ENCODE assay signal across 15 cellular contexts in the genomic region with DNA sequence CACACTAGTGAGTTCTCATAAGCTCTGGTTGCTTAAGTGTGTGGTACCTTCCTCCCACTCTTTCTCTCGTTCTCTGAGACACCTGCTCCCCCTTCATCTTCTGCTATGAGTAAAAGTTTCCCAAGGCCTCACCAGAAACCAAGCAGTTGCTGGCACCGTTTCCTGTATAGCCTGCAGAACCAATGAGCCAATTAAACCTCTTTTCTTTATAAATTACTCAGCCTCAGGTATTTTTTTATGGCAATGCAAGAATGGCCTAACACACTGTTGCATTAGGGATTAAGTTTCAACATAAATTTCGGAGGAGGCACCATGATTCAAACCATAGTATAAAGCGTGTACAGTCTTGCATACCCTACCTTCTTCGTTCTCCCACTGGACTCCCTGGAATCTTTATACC.
"Had no signal": no experiment of that assay in that cellular context is flagged by ENCODE, and none has a peak within 500 bp of the region (broad histone marks: within the 10 kb centered on the region; RNA-seq: fewer than 3 reads in every experiment).

No MANE protein-coding gene starts in this region.

- H3K9me3 ChIP-seq: gastrocnemius medialis, psoas muscle, right lobe of liver, SJCRH30, thoracic aorta had no signal

- ATAC-seq: gastrocnemius medialis, heart right ventricle, left lobe of liver, psoas muscle, right lobe of liver had no signal

- H3K4me1 ChIP-seq: gastrocnemius medialis, heart right ventricle, psoas muscle, right lobe of liver, SJCRH30 had no signal

- H3K36me3 ChIP-seq: gastrocnemius medialis, heart right ventricle, right lobe of liver, thoracic aorta had no signal

- H3K27ac ChIP-seq: gastrocnemius medialis, heart right ventricle, psoas muscle, right lobe of liver, SJCRH30, thoracic aorta had no signal

- DNase-seq: activated CD4-positive, CD25-positive, alpha-beta regulatory T cell treated with anti-CD3 and anti-CD28 coated beads, Interleukin-2, amount 50 U/mL, for 72 hours; activated naive CD8-positive, alpha-beta T cell treated with anti-CD3 and anti-CD28 coated beads, Interleukin-2, amount 10 ng/mL, durations not matched to agents 7 days and 5 days; aorta; gastrocnemius medialis; heart right ventricle; mesenchymal stem cell; psoas muscle; right lobe of liver; SJCRH30; stimulated activated naive CD4-positive, alpha-beta T cell had no signal

- FAIRE-seq: colon, islet of Langerhans had no signal

- H3K36me3 Mint-ChIP-seq: activated naive CD8-positive, alpha-beta T cell treated with anti-CD3 and anti-CD28 coated beads, Interleukin-2, amount 10 ng/mL, durations not matched to agents 7 days and 5 days had no signal

- H3K4me3 Mint-ChIP-seq: activated naive CD8-positive, alpha-beta T cell treated with anti-CD3 and anti-CD28 coated beads, Interleukin-2, amount 10 ng/mL, durations not matched to agents 7 days and 5 days; nephron had no signal

- H3K4me3 ChIP-seq: gastrocnemius medialis, heart right ventricle, psoas muscle, right lobe of liver, SJCRH30, thoracic aorta had no signal

- H3K27ac Mint-ChIP-seq: activated naive CD8-positive, alpha-beta T cell treated with anti-CD3 and anti-CD28 coated beads, Interleukin-2, amount 10 ng/mL, durations not matched to agents 7 days and 5 days; nephron had no signal

- H3K27me3 ChIP-seq: gastrocnemius medialis, heart right ventricle, right lobe of liver, SJCRH30 had no signal

- H3K4me1 Mint-ChIP-seq: activated naive CD8-positive, alpha-beta T cell treated with anti-CD3 and anti-CD28 coated beads, Interleukin-2, amount 10 ng/mL, durations not matched to agents 7 days and 5 days; nephron had no signal
